Comparison of ENCODE assay signal across 5 cellular contexts in the genomic region with DNA sequence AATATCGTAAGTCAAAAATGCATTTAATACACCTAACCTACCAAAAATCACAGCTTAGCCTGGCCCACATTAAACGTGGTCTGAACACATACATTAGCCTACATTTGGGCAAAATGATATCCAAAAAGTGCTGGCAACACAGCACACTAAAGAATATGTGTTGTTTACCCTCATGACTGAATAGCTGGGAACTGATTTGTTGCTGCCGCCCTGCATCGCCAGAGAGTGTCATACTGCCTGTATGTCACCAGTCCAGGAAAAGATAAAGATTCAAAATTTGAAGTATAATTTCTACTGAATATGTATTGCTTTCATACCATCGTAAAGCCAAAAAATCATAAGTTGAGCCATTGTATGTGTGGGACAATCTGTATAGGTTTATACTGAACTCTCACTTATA.
"Had no signal": no experiment of that assay in that cellular context is flagged by ENCODE, and none has a peak within 500 bp of the region (broad histone marks: within the 10 kb centered on the region; RNA-seq: fewer than 3 reads in every experiment).

No MANE protein-coding gene starts in this region.

- DNase-seq: H9, HCEC 1CT had no signal

- H2AFZ ChIP-seq: GM23338 had no signal

- ATAC-seq: GM23338 had no signal

- H3K4me3 ChIP-seq: GM23338 had no signal

- FAIRE-seq: H1, H54 had no signal

- H3K4me2 ChIP-seq: GM23338 had no signal
